ENCODE assay signal across 8 cellular contexts in the genomic region with DNA sequence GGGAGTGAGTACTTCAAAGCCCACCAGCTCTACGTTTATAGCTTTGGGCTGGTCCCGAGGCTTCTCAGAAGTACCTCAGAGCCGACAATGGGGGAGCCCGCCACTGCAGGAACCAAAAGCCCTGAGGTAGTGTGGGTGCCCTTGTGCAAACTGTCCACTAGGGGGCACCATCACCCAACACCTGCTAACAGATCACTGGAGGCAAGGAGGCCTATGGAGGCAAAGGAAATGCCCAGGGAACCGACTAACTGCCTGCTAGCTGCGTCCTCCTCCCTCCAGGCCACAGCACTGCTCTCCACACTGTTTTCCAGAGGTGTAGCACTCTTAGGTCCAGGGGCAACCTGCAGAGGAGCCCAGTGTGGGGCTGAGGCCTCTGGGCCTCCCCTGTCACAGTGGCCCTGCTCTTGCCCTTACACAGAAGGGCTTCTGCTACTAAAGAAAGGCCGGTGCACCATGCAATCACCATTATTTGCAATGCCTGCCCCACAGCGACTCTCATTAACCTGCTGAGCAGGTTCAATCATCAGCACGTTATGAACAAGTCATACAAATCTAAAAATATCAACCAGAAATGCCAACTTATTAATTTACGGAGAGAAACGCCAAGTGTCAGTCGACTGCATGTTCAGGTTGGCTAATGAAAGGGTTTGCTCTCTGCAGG.
A peak's percentile ranks its signal among the peaks of the same experiment; 100 is the strongest.
DNase-seq lines count a peak whose midpoint lies in the region; ATAC-seq lines count a peak whose summit lies in the region.

No MANE protein-coding gene starts in this region.

- peak overlapping the region; percentile 29 for H3K27ac Mint-ChIP-seq in T-helper 17 cell

- H3K36me3 Mint-ChIP-seq in T-helper 17 cell (ENCODE audit: low read depth): peaks cover 2% of the 10 kb centered on the region

- H3K4me3 Mint-ChIP-seq in T-helper 17 cell: peak overlapping the region; percentile 56

- no peak overlapping the region for H3K27ac ChIP-seq in skeletal muscle tissue (ENCODE audit: low read depth, low read length)

- H3K4me1 Mint-ChIP-seq in T-helper 17 cell: peaks cover 16% of the 10 kb centered on the region

- peaks cover 11 to 26% (median 21%) of the 10 kb centered on the region in 3 donors for H3K4me1 ChIP-seq in skeletal muscle tissue (ENCODE audit: control insufficient read depth in 3 of 3, insufficient read depth in 3 of 3, low read length in 3 of 3)

- peak overlapping the region in 2 of 3 donors; percentile 29 to 39 for H3K4me3 ChIP-seq in skeletal muscle tissue (ENCODE audit: low read length in 3 of 3)

- H3K9ac ChIP-seq in skeletal muscle tissue (ENCODE audit: low read depth in 1 of 3, low read length in 3 of 3): peak overlapping the region in 1 of 3 donors; percentile 50

- H3K9me3 ChIP-seq in T-helper 17 cell (ENCODE audit: control insufficient read depth, low read length, poor library complexity, severe bottlenecking) (no peaks in the 10 kb centered on the region), skeletal muscle tissue (ENCODE audit: control insufficient read depth in 3 of 3, low read length in 3 of 3) (no peaks in the 10 kb centered on the region)

- peaks cover 15% of the 10 kb centered on the region for H3K27me3 Mint-ChIP-seq in T-helper 17 cell

- DNase-seq in NCI-H524 (lab: John Stamatoyannopoulos, UW) (peak; percentile 46 to 81), NCI-H524 treated with DMSO at 0.1 percent for 48 hours (lab: John Stamatoyannopoulos, UW) (no peak), NCI-H146 treated with DMSO at 0.1 percent for 48 hours (lab: John Stamatoyannopoulos, UW; ENCODE audit: unreplicated experiment) (peak; percentile 6), T-helper 17 cell (peak; percentile 26 to 51 (median 34)), anterior cingulate cortex (lab: John Stamatoyannopoulos, UW) (peak in 43 of 58 donors; percentile 6 to 57 (median 23)), hippocampal formation (lab: John Stamatoyannopoulos, UW) (peak; percentile 35 to 44)

- ATAC-seq in HG02884 (IDR thresholded peaks at IDR 0.05; ENCODE audit: unreplicated experiment): peak; percentile 92
- ATAC-seq in T-helper 17 cell: peak; percentile 94

- H3K27me3 ChIP-seq in skeletal muscle tissue (ENCODE audit: control insufficient read depth in 3 of 3, insufficient read depth in 3 of 3, low read length in 3 of 3): no peaks in the 10 kb centered on the region

- H3K36me3 ChIP-seq in skeletal muscle tissue (ENCODE audit: control insufficient read depth in 3 of 3, insufficient read depth in 3 of 3, low read length in 3 of 3): no peaks in the 10 kb centered on the region
